1 cellular context compared by ENCODE assay signal in the genomic region with DNA sequence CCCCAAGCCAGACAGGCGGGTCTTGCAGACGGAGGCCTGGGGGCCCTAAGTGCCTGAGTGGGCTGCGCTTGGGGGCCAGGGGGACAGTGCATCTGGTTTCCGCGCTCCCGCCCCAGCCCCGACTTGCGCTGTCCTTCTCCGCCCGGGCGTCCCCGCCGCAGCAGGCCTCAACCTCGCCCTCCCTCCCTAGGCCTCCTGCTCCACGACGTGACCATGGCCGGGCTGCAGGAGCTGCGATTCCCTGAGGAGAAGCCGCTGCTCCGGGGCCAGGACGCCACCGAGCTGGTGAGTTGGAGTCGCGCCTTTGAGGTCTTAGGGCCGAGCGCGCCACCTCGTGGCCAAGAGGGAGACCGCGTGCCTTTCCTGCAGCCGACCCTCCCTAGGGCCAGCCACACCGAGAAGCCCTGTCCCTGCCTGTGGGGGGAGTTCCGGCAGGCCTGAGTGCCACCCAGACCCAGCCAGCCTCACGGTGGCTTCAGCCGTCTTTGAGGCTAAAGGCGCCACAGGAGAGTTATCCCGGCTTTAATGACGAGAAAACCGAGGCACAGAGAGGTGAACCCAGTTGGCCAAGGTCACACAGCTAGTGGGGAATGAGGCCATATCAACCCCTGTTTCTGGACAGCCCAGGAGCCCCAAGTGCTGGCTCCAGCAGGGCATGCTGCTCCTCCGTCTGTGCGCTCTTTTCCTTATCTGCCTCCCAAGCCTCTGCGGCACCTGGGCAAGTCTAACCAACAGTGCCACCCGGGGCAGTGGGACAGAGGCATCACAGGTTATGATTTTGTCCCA.
TF ChIP-seq lines count a peak whose summit lies in the region.

No MANE protein-coding gene starts in this region.

TF ChIP-seq in HepG2, 621 proteins besides CTCF, POLR2A, EP300 and RAD21 (continued from another document and continues in another):
- TF ChIP-seq ZNF318 (CRISPR knock-in tag; IDR thresholded peaks at IDR 0.05) (no peak), SALL2 (CRISPR knock-in tag; IDR thresholded peaks at IDR 0.05) (peak; percentile 71; the same call in 1 of the 2 replicates), BORCS8-MEF2B (CRISPR knock-in tag; IDR thresholded peaks at IDR 0.05) (no peak), MAX (IDR thresholded peaks at IDR 0.05) (peak; percentile 73; the same call in 1 of the 2 replicates), ZNF343 (CRISPR knock-in tag; IDR thresholded peaks at IDR 0.05) (peak; percentile 39; the same call in 1 of the 2 replicates), EED (CRISPR knock-in tag; IDR thresholded peaks at IDR 0.05) (peak; percentile 60; the same call in 1 of the 2 replicates), RFX3 (CRISPR knock-in tag; IDR thresholded peaks at IDR 0.05) (no peak), SATB2 (CRISPR knock-in tag; IDR thresholded peaks at IDR 0.05) (no peak), ZNF205 (CRISPR knock-in tag; IDR thresholded peaks at IDR 0.05) (0 out of 2 replicates have a peak, but pooled peaks have one; percentile 48), ZNF33B (CRISPR knock-in tag; IDR thresholded peaks at IDR 0.05) (0 out of 2 replicates have a peak, but pooled peaks have one; percentile 24), CC2D1A (CRISPR knock-in tag; IDR thresholded peaks at IDR 0.05) (no peak), ZNF740 (CRISPR knock-in tag; IDR thresholded peaks at IDR 0.05) (no peak), GTF2F1 (IDR thresholded peaks at IDR 0.05; ENCODE audit: low read length) (no peak), RCOR2 (CRISPR knock-in tag; IDR thresholded peaks at IDR 0.05) (no peak), ISX (CRISPR knock-in tag; conservative IDR thresholded peaks at IDR 0.05) (no peak), PREB (CRISPR knock-in tag; IDR thresholded peaks at IDR 0.05) (no peak), RXRA (CRISPR knock-in tag; IDR thresholded peaks at IDR 0.05) (peak; percentile 69), GPBP1L1 (CRISPR knock-in tag; IDR thresholded peaks at IDR 0.05) (no peak), LCORL (IDR thresholded peaks at IDR 0.05) (no peak), LCORL (CRISPR knock-in tag; IDR thresholded peaks at IDR 0.05) (peak; percentile 57; the same call in 1 of the 2 replicates), ZBTB7A (CRISPR knock-in tag; IDR thresholded peaks at IDR 0.05) (no peak), ZNF639 (CRISPR knock-in tag; conservative IDR thresholded peaks at IDR 0.05) (no peak), ZNF724P (CRISPR knock-in tag; IDR thresholded peaks at IDR 0.05; ENCODE audit: borderline replicate concordance) (0 out of 2 replicates have a peak, but pooled peaks have one; percentile 37), ATM (IDR thresholded peaks at IDR 0.05; ENCODE audit: borderline replicate concordance) (no peak), ZNF543 (CRISPR knock-in tag; IDR thresholded peaks at IDR 0.05) (no peak; the same call in 1 of the 2 replicates), ZNF766 (CRISPR knock-in tag; IDR thresholded peaks at IDR 0.05; ENCODE audit: borderline replicate concordance) (no peak), FOXC1 (CRISPR knock-in tag; IDR thresholded peaks at IDR 0.05; ENCODE audit: borderline replicate concordance) (no peak), TFDP1 (CRISPR knock-in tag; IDR thresholded peaks at IDR 0.05; ENCODE audit: borderline replicate concordance) (peak; percentile 46; the same call in 1 of the 2 replicates), TEAD3 (CRISPR knock-in tag; optimal IDR thresholded peaks at IDR 0.05; ENCODE audit: borderline replicate concordance) (peak; percentile 81)
- TF ChIP-seq, protein P1, sequence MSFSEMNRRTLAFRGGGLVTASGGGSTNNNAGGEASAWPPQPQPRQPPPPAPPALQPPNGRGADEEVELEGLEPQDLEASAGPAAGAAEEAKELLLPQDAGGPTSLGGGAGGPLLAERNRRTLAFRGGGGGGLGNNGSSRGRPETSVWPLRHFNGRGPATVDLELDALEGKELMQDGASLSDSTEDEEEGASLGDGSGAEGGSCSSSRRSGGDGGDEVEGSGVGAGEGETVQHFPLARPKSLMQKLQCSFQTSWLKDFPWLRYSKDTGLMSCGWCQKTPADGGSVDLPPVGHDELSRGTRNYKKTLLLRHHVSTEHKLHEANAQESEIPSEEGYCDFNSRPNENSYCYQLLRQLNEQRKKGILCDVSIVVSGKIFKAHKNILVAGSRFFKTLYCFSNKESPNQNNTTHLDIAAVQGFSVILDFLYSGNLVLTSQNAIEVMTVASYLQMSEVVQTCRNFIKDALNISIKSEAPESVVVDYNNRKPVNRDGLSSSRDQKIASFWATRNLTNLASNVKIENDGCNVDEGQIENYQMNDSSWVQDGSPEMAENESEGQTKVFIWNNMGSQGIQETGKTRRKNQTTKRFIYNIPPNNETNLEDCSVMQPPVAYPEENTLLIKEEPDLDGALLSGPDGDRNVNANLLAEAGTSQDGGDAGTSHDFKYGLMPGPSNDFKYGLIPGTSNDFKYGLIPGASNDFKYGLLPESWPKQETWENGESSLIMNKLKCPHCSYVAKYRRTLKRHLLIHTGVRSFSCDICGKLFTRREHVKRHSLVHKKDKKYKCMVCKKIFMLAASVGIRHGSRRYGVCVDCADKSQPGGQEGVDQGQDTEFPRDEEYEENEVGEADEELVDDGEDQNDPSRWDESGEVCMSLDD (CRISPR knock-in tag; IDR thresholded peaks at IDR 0.05; ENCODE audit: borderline replicate concordance): no peak
- TF ChIP-seq, protein P2, sequence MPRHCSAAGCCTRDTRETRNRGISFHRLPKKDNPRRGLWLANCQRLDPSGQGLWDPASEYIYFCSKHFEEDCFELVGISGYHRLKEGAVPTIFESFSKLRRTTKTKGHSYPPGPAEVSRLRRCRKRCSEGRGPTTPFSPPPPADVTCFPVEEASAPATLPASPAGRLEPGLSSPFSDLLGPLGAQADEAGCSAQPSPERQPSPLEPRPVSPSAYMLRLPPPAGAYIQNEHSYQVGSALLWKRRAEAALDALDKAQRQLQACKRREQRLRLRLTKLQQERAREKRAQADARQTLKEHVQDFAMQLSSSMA (CRISPR knock-in tag; IDR thresholded peaks at IDR 0.05): no peak
- TF ChIP-seq, protein P3, sequence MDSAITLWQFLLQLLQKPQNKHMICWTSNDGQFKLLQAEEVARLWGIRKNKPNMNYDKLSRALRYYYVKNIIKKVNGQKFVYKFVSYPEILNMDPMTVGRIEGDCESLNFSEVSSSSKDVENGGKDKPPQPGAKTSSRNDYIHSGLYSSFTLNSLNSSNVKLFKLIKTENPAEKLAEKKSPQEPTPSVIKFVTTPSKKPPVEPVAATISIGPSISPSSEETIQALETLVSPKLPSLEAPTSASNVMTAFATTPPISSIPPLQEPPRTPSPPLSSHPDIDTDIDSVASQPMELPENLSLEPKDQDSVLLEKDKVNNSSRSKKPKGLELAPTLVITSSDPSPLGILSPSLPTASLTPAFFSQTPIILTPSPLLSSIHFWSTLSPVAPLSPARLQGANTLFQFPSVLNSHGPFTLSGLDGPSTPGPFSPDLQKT (CRISPR knock-in tag; IDR thresholded peaks at IDR 0.05; ENCODE audit: borderline replicate concordance): no peak
